In genomic region chr4:139208404-139208945, GRCh38 we compare ENCODE assay signal across 10 cellular contexts. TPM values are rescaled to one million over a fixed set of nuclear protein-coding genes. Genes with fewer than 3 reads are reported as not detected.
DNase-seq lines count a peak whose midpoint lies in the region; ATAC-seq and TF ChIP-seq lines count a peak whose summit lies in the region.
"Had no signal": no experiment of that assay in that cellular context is flagged by ENCODE, and none has a peak within 500 bp of the region (broad histone marks: within the 10 kb centered on the region; RNA-seq: fewer than 3 reads in every experiment).

No MANE protein-coding gene starts in this region.

- TF ChIP-seq CTCF in fibroblast of mammary gland (conservative IDR thresholded peaks at IDR 0.05; ENCODE audit: control insufficient read depth, insufficient read depth, low read depth, low read length) (no peak), omental fat pad (IDR thresholded peaks at IDR 0.05) (no peak)

- ATAC-seq in omental fat pad (ENCODE audit: low FRiP score) = no peak
- ATAC-seq: activated CD8-positive, alpha-beta T cell treated with anti-CD3 and anti-CD28 coated beads, Interleukin-2, amount 10 ng/mL, durations not matched to agents 7 days and 5 days had no signal

- peak; percentile 33 for DNase-seq in NCI-H1436 treated with DMSO at 0.1 percent for 48 hours (lab: John Stamatoyannopoulos, UW)
- no peak for DNase-seq in NCI-H1436 (lab: John Stamatoyannopoulos, UW)
- peak; percentile 27 for DNase-seq in NCI-H69 (lab: John Stamatoyannopoulos, UW)
- peak; percentile 98 for DNase-seq in fibroblast of mammary gland (ENCODE audit: low read depth)
- DNase-seq in stromal cell of bone marrow (ENCODE audit: low read depth) = peak; percentile 75
- DNase-seq in omental fat pad (ENCODE audit: low spot score) = no peak
- DNase-seq in HUDEP-2 (lab: John Stamatoyannopoulos, UW; ENCODE audit: unreplicated experiment in 76 of 76) = no peak
- DNase-seq in posterior cingulate gyrus = no peak
- DNase-seq: activated CD8-positive, alpha-beta T cell treated with anti-CD3 and anti-CD28 coated beads, Interleukin-2, amount 10 ng/mL, durations not matched to agents 7 days and 5 days had no signal

- intact Hi-C loops in posterior cingulate gyrus (cut with DNase I) = no loop called here

- no peak overlapping the region for H3K4me3 ChIP-seq in fibroblast of mammary gland (ENCODE audit: control insufficient read depth, low read depth, low read length)
- H3K4me3 ChIP-seq: suprapubic skin had no signal

RNA-seq across cellular contexts. Expression of gene ELF2, which starts 31.5 kb away (rescaled TPM):
- total RNA-seq in omental fat pad = 10 to 100 TPM; 39.0 to 89.5 (median 48.7) TPM

Comparison
In these comparisons a context has a peak if more than half of its experiments do, and no peak if none do; other contexts are left out.
1. DNase-seq: peak in NCI-H1436 treated with DMSO at 0.1 percent for 48 hours (single experiment), NCI-H69 (single experiment), fibroblast of mammary gland (single experiment) and stromal cell of bone marrow (single experiment); none in NCI-H1436 (single experiment), omental fat pad (single experiment), HUDEP-2 (0 of 76) and posterior cingulate gyrus (0 of 10).